ENCODE assay signal across 1 cellular context in the genomic region with DNA sequence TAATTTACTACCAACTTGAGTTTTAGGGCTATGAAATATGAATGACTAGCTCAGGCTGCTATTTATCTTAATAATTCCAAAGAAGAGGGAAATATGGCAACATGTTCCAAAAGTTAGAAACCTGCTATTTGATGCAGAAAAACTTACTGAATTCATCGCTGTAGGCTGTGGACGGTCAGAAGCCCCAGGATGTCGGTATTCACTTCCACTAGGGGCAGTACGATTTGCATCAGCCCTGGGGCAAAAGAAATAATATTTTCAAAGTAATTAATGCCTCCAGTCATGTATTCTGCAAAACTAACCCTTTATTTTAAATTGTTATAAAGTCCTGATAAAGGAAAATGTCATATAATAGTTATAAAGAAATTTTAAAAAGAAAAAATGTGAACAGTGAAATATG.
A peak's percentile ranks its signal among the peaks of the same experiment; 100 is the strongest.
TF ChIP-seq lines count a peak whose summit lies in the region.

No MANE protein-coding gene starts in this region.

TF ChIP-seq in HepG2, 621 proteins besides CTCF, POLR2A, EP300 and RAD21:
- TF ChIP-seq PRPF4 (IDR thresholded peaks at IDR 0.05; ENCODE audit: low read depth, low read length, poor library complexity, severe bottlenecking) = peak; percentile 75
- TF ChIP-seq PBX2 (CRISPR knock-in tag; IDR thresholded peaks at IDR 0.05) = no peak
TF ChIP-seq in HepG2: peak in this region for 1.
